In the genomic region with DNA sequence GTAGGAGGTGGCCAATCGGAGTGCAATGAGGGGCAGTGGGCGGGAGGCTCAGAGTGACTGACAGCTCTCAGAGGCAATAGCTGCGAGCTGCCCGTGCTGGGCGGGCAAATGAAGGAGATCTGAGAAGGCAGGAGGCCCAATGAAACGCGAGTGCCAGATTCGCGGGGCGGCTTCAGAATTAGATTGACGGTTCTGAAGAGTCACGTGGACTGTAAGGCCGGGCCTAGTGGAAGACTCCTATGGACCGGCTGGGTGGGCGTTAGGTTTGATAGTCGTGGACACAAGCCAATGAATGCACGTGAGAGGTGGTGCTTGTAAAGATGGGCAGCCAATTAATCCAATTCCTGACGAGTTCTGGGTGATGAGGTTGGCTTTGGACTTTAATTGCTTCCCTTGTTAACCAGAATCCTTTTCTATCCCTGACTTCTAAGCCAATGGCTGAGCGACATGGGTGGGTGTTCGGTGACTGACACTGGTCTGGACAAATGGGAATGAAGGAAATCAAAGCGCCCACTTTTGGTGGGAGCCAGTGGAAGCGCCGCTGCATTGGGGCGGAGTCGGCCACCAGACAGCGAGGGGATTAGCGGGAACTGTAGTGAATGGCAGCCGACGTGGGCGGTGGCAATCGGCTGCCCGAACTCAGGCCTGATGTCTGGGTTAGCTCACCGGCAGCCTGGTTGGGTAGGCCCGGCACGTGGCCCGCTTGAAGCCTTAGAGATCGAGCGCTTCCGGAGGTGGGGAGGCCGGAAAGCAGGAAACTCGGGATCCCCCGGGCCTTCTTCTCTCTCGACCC, we compare ENCODE assay signal across 8 cellular contexts. TPM values are rescaled to one million over a fixed set of nuclear protein-coding genes. Genes with fewer than 3 reads are reported as not detected.
DNase-seq lines count a peak whose midpoint lies in the region; ATAC-seq and TF ChIP-seq lines count a peak whose summit lies in the region.

No MANE protein-coding gene starts in this region.

- DNase-seq in DMS114 treated with DMSO at 0.1 percent for 48 hours (lab: John Stamatoyannopoulos, UW; ENCODE audit: unreplicated experiment), result peak; percentile 98
- DNase-seq in IMR-90, result peak; percentile 100
- DNase-seq in activated T-cell treated with anti-CD3 and anti-CD28 coated beads for 24 hours (ENCODE audit: low read depth), result peak; percentile 99
- peak; percentile 100 for DNase-seq in epidermal melanocyte (ENCODE audit: insufficient read length, low spot score)
- peak; percentile 98 for DNase-seq in stimulated activated CD8-positive, alpha-beta memory T cell treated with anti-CD3 and anti-CD28 coated beads, Interleukin-2, amount 100 ng/mL, for 48 hours (ENCODE audit: low read depth in 2 of 2)

- POLR2A ChIA-PET in IMR-90 (lab: Charles Lee; ENCODE audit: unreplicated experiment), result interaction anchor here (0.6 kb wide), 1 partner anchor 71 kb away, joined by 4 read pairs; no protein-coding TSS in a partner anchor

- WGBS in IMR-90 (ENCODE audit: extremely low coverage in 2 of 2, insufficient read length in 1 of 2), 2 experiments, result 4% methylated on average over 18 of the region's 43 CpGs; no CpG with 5 or more reads in 1 of the 2 experiments

- H2AFZ ChIP-seq in IMR-90 (replicated peaks; ENCODE audit: low read length, poor library complexity) (peak overlapping the region; percentile 95), OCI-LY3 (ENCODE audit: low read depth, low read length) (peak overlapping the region; percentile 67)

- H3K27me3 ChIP-seq in IMR-90 (ENCODE audit: control insufficient read depth, insufficient read depth, low read length) (peaks cover 7% of the 10 kb centered on the region; the same call in 1 of the 2 replicates), OCI-LY3 (ENCODE audit: low read depth, low read length) (no peaks in the 10 kb centered on the region), mononuclear cell (ENCODE audit: insufficient read depth, low read length) (no peaks in the 10 kb centered on the region)

- H3K4me2 ChIP-seq in IMR-90 (ENCODE audit: low read depth, low read length) (no peak overlapping the region), OCI-LY3 (ENCODE audit: low read length) (peak overlapping the region; percentile 86)

- no peak overlapping the region for H2BK15ac ChIP-seq in IMR-90 (ENCODE audit: low read depth, low read length)

- H3K9me3 ChIP-seq in IMR-90 (ENCODE audit: control insufficient read depth, insufficient read depth, low read length) (peaks cover 3% of the 10 kb centered on the region; the same call in 1 of the 2 replicates), OCI-LY3 (ENCODE audit: insufficient read depth, low read length) (no peaks in the 10 kb centered on the region), mononuclear cell (ENCODE audit: low read depth, low read length) (no peaks in the 10 kb centered on the region)

- no peak overlapping the region; the same call in 1 of the 2 replicates for H2BK120ac ChIP-seq in IMR-90 (ENCODE audit: low read depth, low read length)

- no peak overlapping the region for H2AK5ac ChIP-seq in IMR-90 (ENCODE audit: low read depth, low read length)

- peak overlapping the region; percentile 40 for H3K27ac ChIP-seq in IMR-90 (ENCODE audit: insufficient read depth, low read length)
- peak overlapping the region; percentile 62 for H3K27ac ChIP-seq in OCI-LY3 (ENCODE audit: low read length)

- H3K79me2 ChIP-seq in OCI-LY3 (ENCODE audit: low read length), result peaks cover 50% of the 10 kb centered on the region

- H3K36me3 ChIP-seq in IMR-90 (ENCODE audit: control insufficient read depth, insufficient read depth, low read length), result peaks cover 14% of the 10 kb centered on the region
- H3K36me3 ChIP-seq in OCI-LY3 (replicated peaks; ENCODE audit: low read depth, low read length), result peaks cover 38% of the 10 kb centered on the region

- H3K4ac ChIP-seq in IMR-90 (ENCODE audit: low read depth, low read length), result peak overlapping the region; percentile 76

- dilution Hi-C loops in IMR-90 (cut with HindIII; ENCODE audit: low sequenced_read_pairs, unreplicated experiment), result no loop called here

- TF ChIP-seq CTCF in IMR-90 (conservative IDR thresholded peaks at IDR 0.05; ENCODE audit: low read depth, low read length) (no peak), OCI-LY3 (IDR thresholded peaks at IDR 0.05; ENCODE audit: low read depth, low read length) (no peak)

- in situ Hi-C loops in IMR-90 (cut with MboI; ENCODE audit: low sequenced_read_pairs), result no loop called here

- no peak overlapping the region; the same call in 1 of the 2 replicates for H2BK20ac ChIP-seq in IMR-90 (ENCODE audit: low read depth, low read length)

- no peak overlapping the region; the same call in 1 of the 2 replicates for H3K18ac ChIP-seq in IMR-90 (ENCODE audit: low read depth, low read length)

- no TSS peak for BruUV-seq in IMR-90 (replicated peaks; lab: Mats Ljungman, UMichigan)

- H2AK9ac ChIP-seq in IMR-90 (replicated peaks; ENCODE audit: low read depth, low read length, poor library complexity), result peak overlapping the region; percentile 59

- peak overlapping the region; percentile 16 for H2BK5ac ChIP-seq in IMR-90 (ENCODE audit: low read depth, low read length, poor library complexity, severe bottlenecking)

- peak overlapping the region; percentile 57 for H3K14ac ChIP-seq in IMR-90 (replicated peaks; ENCODE audit: low read depth, low read length)

- peak overlapping the region; percentile 97 to 100 for H4K8ac ChIP-seq in IMR-90 (ENCODE audit: low read depth in 2 of 2, low read length in 2 of 2)

- no peak for TF ChIP-seq POLR2A in IMR-90 (IDR thresholded peaks at IDR 0.05; ENCODE audit: low read depth, low read length)

- no peak for TF ChIP-seq RAD21 in IMR-90 (IDR thresholded peaks at IDR 0.05; ENCODE audit: low read length)

- H3K4me3 ChIP-seq in IMR-90 (ENCODE audit: insufficient read depth, low read depth, low read length) (no peak overlapping the region), OCI-LY3 (ENCODE audit: low read length) (peak overlapping the region; percentile 70), mononuclear cell (ENCODE audit: low read length) (peak overlapping the region; percentile 13)

- H4K5ac ChIP-seq in IMR-90 (ENCODE audit: low read depth, low read length), result peak overlapping the region; percentile 96

- H3K56ac ChIP-seq in IMR-90 (ENCODE audit: extremely low read depth, insufficient read depth, low read length), result no peak overlapping the region

- H3K79me1 ChIP-seq in IMR-90 (ENCODE audit: low read depth in 1 of 2, low read length in 2 of 2), result peaks cover 0 to 29% of the 10 kb centered on the region in 2 experiments; a peak in 2 of 4 replicates

- H3K23ac ChIP-seq in IMR-90 (ENCODE audit: low read depth, low read length), result no peak overlapping the region

- H4K20me1 ChIP-seq in IMR-90 (ENCODE audit: insufficient read depth, low read length), result peaks cover 40% of the 10 kb centered on the region
- H4K20me1 ChIP-seq in OCI-LY3 (ENCODE audit: insufficient read depth, low read length), result peaks cover 40% of the 10 kb centered on the region

- H3K4me1 ChIP-seq in IMR-90 (ENCODE audit: control insufficient read depth, insufficient read depth, low read length), result peaks cover 2% of the 10 kb centered on the region; the same call in 1 of the 2 replicates
- peaks cover 30% of the 10 kb centered on the region for H3K4me1 ChIP-seq in OCI-LY3 (ENCODE audit: low read length)
- peaks cover 35% of the 10 kb centered on the region for H3K4me1 ChIP-seq in mononuclear cell (ENCODE audit: insufficient read depth, low read length)

- peak; percentile 86 for ATAC-seq in GM21529 (IDR thresholded peaks at IDR 0.05; ENCODE audit: unreplicated experiment)
- peak; percentile 89 for ATAC-seq in IMR-90 (ENCODE audit: low read depth)

- H3K9ac ChIP-seq in IMR-90 (ENCODE audit: low read depth, low read length) (no peak overlapping the region), OCI-LY3 (ENCODE audit: low read length) (peak overlapping the region; percentile 56)

- H3K9me1 ChIP-seq in IMR-90 (ENCODE audit: insufficient read depth, low read length), result peaks cover 3% of the 10 kb centered on the region; the same call in 1 of the 2 replicates

- H4K91ac ChIP-seq in IMR-90 (ENCODE audit: insufficient read depth, low read depth, low read length), result peak overlapping the region; percentile 86

- CTCF ChIA-PET in IMR-90 (lab: Yijun Ruan, JAX), result interaction anchor here (0.5 to 0.6 kb wide), 2 partner anchors 15 to 21 kb away, joined by 3 to 6 read pairs; no protein-coding TSS in a partner anchor

- intact Hi-C loops in IMR-90 (cut with micrococcal nuclease), result loop anchor here (2.0 kb wide), 1 partner anchor 312 kb away; a partner anchor contains a TSS

TF ChIP-seq in IMR-90, 13 proteins besides CTCF, POLR2A, EP300 and RAD21 (continues in another document):
- TF ChIP-seq CHD1 (IDR thresholded peaks at IDR 0.05; ENCODE audit: low read depth, low read length) (no peak), MAZ (IDR thresholded peaks at IDR 0.05; ENCODE audit: borderline replicate concordance, low read depth, low read length) (no peak), MAFK (IDR thresholded peaks at IDR 0.05; ENCODE audit: low read depth, low read length) (no peak), RFX5 (IDR thresholded peaks at IDR 0.05; ENCODE audit: low read depth, low read length) (no peak), SMC3 (IDR thresholded peaks at IDR 0.05; ENCODE audit: low read depth, low read length) (no peak)

RNA-seq across cellular contexts. Expression of a gene that starts 0.5 kb away (rescaled TPM):
- total RNA-seq in IMR-90 (2012; rRNA removed) (31.9 and 34.4 TPM in 2 replicates), mononuclear cell (65.9 TPM)
- 93.7 and 103 TPM in 2 replicates for polyA plus RNA-seq in IMR-90 (2012; rRNA removed)
- polyA plus RNA-seq in IMR-90 (2012; cell fraction: cytosol; rRNA removed), result 57.2 and 108 TPM in 2 replicates
- 89.4 and 124 TPM in 2 replicates for polyA plus RNA-seq in IMR-90 (2012; cell fraction: nucleus; rRNA removed; ENCODE audit: low replicate concordance)

RNA-seq across cellular contexts. Expression of a gene that starts 8.4 kb away (rescaled TPM):
- not detected in 2 replicates for total RNA-seq in IMR-90 (2012; rRNA removed)
- 0.14 TPM in 1 of 2 replicates, not detected in the other for polyA plus RNA-seq in IMR-90 (2012; rRNA removed)
- polyA plus RNA-seq in IMR-90 (2012; cell fraction: cytosol; rRNA removed), result 0.08 and 0.14 TPM in 2 replicates
- 0.28 and 0.66 TPM in 2 replicates for polyA plus RNA-seq in IMR-90 (2012; cell fraction: nucleus; rRNA removed; ENCODE audit: low replicate concordance)
- not detected for total RNA-seq in mononuclear cell

RNA-seq across cellular contexts. Expression of a gene that starts 32.2 kb away (rescaled TPM):
- total RNA-seq in IMR-90 (2012; rRNA removed) (43.7 and 53.0 TPM in 2 replicates), mononuclear cell (35.5 TPM)
- polyA plus RNA-seq in IMR-90 (2012; rRNA removed), result 50.4 and 51.4 TPM in 2 replicates
- 29.9 and 54.5 TPM in 2 replicates for polyA plus RNA-seq in IMR-90 (2012; cell fraction: cytosol; rRNA removed)
- 58.8 and 59.3 TPM in 2 replicates for polyA plus RNA-seq in IMR-90 (2012; cell fraction: nucleus; rRNA removed; ENCODE audit: low replicate concordance)

RNA-seq across cellular contexts. Expression of a gene that starts 34.5 kb away (rescaled TPM):
- total RNA-seq in IMR-90 (2012; rRNA removed) (7.0 and 7.8 TPM in 2 replicates), mononuclear cell (5.9 TPM)
- 7.6 and 8.2 TPM in 2 replicates for polyA plus RNA-seq in IMR-90 (2012; rRNA removed)
- polyA plus RNA-seq in IMR-90 (2012; cell fraction: cytosol; rRNA removed), result 10.1 and 15.8 TPM in 2 replicates
- 9.0 and 17.1 TPM in 2 replicates for polyA plus RNA-seq in IMR-90 (2012; cell fraction: nucleus; rRNA removed; ENCODE audit: low replicate concordance)

RNA-seq across cellular contexts. Expression of a gene that starts 38.9 kb away (rescaled TPM):
- total RNA-seq in IMR-90 (2012; rRNA removed) (not detected in 2 replicates), mononuclear cell (4.0 TPM)
- not detected in 2 replicates for polyA plus RNA-seq in IMR-90 (2012; rRNA removed)
- polyA plus RNA-seq in IMR-90 (2012; cell fraction: cytosol; rRNA removed), result 0.13 TPM in 1 of 2 replicates, not detected in the other
- 0.12 TPM in 1 of 2 replicates, not detected in the other for polyA plus RNA-seq in IMR-90 (2012; cell fraction: nucleus; rRNA removed; ENCODE audit: low replicate concordance)
